ENCODE assay signal across 1 cellular context in genomic region chr2:240586198-240586918, GRCh38.
TF ChIP-seq lines count a peak whose summit lies in the region.

A gene with protein sequence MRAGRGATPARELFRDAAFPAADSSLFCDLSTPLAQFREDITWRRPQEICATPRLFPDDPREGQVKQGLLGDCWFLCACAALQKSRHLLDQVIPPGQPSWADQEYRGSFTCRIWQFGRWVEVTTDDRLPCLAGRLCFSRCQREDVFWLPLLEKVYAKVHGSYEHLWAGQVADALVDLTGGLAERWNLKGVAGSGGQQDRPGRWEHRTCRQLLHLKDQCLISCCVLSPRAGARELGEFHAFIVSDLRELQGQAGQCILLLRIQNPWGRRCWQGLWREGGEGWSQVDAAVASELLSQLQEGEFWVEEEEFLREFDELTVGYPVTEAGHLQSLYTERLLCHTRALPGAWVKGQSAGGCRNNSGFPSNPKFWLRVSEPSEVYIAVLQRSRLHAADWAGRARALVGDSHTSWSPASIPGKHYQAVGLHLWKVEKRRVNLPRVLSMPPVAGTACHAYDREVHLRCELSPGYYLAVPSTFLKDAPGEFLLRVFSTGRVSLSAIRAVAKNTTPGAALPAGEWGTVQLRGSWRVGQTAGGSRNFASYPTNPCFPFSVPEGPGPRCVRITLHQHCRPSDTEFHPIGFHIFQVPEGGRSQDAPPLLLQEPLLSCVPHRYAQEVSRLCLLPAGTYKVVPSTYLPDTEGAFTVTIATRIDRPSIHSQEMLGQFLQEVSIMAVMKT (plus strand): TSS chr2:240586734. CDS start chr2:240586912, 178 bp downstream.

TF ChIP-seq in WTC11, 78 proteins besides CTCF, POLR2A, EP300 and RAD21 (continued from another document):
- TF ChIP-seq, protein P1, sequence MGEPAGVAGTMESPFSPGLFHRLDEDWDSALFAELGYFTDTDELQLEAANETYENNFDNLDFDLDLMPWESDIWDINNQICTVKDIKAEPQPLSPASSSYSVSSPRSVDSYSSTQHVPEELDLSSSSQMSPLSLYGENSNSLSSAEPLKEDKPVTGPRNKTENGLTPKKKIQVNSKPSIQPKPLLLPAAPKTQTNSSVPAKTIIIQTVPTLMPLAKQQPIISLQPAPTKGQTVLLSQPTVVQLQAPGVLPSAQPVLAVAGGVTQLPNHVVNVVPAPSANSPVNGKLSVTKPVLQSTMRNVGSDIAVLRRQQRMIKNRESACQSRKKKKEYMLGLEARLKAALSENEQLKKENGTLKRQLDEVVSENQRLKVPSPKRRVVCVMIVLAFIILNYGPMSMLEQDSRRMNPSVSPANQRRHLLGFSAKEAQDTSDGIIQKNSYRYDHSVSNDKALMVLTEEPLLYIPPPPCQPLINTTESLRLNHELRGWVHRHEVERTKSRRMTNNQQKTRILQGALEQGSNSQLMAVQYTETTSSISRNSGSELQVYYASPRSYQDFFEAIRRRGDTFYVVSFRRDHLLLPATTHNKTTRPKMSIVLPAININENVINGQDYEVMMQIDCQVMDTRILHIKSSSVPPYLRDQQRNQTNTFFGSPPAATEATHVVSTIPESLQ (CRISPR knock-in tag; IDR thresholded peaks at IDR 0.05): no peak
- TF ChIP-seq CREM (CRISPR knock-in tag; IDR thresholded peaks at IDR 0.05): peak; percentile 79; the same call in 1 of the 2 replicates
- TF ChIP-seq AR (CRISPR knock-in tag; IDR thresholded peaks at IDR 0.05): no peak
- no peak for TF ChIP-seq MYBL2 (CRISPR knock-in tag; IDR thresholded peaks at IDR 0.05)
- TF ChIP-seq FOXP4 (CRISPR knock-in tag; IDR thresholded peaks at IDR 0.05): peak; percentile 23; the same call in 1 of the 2 replicates
- TF ChIP-seq, protein P2, sequence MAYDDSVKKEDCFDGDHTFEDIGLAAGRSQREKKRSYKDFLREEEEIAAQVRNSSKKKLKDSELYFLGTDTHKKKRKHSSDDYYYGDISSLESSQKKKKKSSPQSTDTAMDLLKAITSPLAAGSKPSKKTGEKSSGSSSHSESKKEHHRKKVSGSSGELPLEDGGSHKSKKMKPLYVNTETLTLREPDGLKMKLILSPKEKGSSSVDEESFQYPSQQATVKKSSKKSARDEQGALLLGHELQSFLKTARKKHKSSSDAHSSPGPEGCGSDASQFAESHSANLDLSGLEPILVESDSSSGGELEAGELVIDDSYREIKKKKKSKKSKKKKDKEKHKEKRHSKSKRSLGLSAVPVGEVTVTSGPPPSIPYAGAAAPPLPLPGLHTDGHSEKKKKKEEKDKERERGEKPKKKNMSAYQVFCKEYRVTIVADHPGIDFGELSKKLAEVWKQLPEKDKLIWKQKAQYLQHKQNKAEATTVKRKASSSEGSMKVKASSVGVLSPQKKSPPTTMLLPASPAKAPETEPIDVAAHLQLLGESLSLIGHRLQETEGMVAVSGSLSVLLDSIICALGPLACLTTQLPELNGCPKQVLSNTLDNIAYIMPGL (CRISPR knock-in tag; IDR thresholded peaks at IDR 0.05): peak; percentile 27; the same call in 1 of the 2 replicates
- TF ChIP-seq RORB (CRISPR knock-in tag; IDR thresholded peaks at IDR 0.05): no peak
